In genomic region chr16:709651-710499, GRCh38 we compare ENCODE assay signal across 9 cellular contexts. TPM values are rescaled to one million over a fixed set of nuclear protein-coding genes. Genes with fewer than 3 reads are reported as not detected.
DNase-seq lines count a peak whose midpoint lies in the region; ATAC-seq and TF ChIP-seq lines count a peak whose summit lies in the region.
"Had no signal": no experiment of that assay in that cellular context is flagged by ENCODE, and none has a peak within 500 bp of the region (broad histone marks: within the 10 kb centered on the region; RNA-seq: fewer than 3 reads in every experiment).

No MANE protein-coding gene starts in this region.

- peak overlapping the region; percentile 17; the same call in 1 of the 2 replicates for H3K4me2 ChIP-seq in HCT116 (ENCODE audit: low read length)

- H3K27ac ChIP-seq in HCT116 (ENCODE audit: low read depth, low read length): no peak overlapping the region
- H3K27ac ChIP-seq: psoas muscle had no signal

- 0 out of 6 replicates have a peak, but pooled peaks of 1 of the 3 experiments have one; percentile 11 for TF ChIP-seq CTCF in HCT116 (IDR thresholded peaks at IDR 0.05 in 2 of 3, conservative IDR thresholded peaks at IDR 0.05 in 1 of 3; ENCODE audit: borderline replicate concordance in 1 of 3, insufficient read depth in 1 of 3, low read depth in 2 of 3, low read length in 2 of 3)

- CTCF ChIA-PET in HCT116 (lab: Charles Lee): interaction anchor here (1.5 kb wide), 1 partner anchor 18 kb away, joined by 3 read pairs; no protein-coding TSS in a partner anchor

- H3K79me2 ChIP-seq in HCT116 (ENCODE audit: insufficient read depth, low read length): peaks cover 2% of the 10 kb centered on the region

- H3K4me3 Mint-ChIP-seq in natural killer cell treated with Interleukin-12 subunit alpha and Interleukin-12 subunit beta and Interleukin-15 and Interleukin-18, amount 100 ng/mL, for 72 hours: no peak overlapping the region

- no peak overlapping the region for H3K27ac Mint-ChIP-seq in natural killer cell treated with Interleukin-12 subunit alpha and Interleukin-12 subunit beta and Interleukin-15 and Interleukin-18, amount 100 ng/mL, for 72 hours

- no peaks in the 10 kb centered on the region for H3K9me2 ChIP-seq in HCT116 (ENCODE audit: insufficient read depth)

- POLR2A ChIA-PET in HCT116 (lab: Charles Lee): no interaction called here

- H3K27me3 ChIP-seq in HCT116 (ENCODE audit: insufficient read depth, low read length): no peaks in the 10 kb centered on the region
- peaks cover 65% of the 10 kb centered on the region for H3K27me3 ChIP-seq in NT2/D1 (ENCODE audit: insufficient read depth, insufficient read length)

- intact Hi-C loops in HCT116 (cut with micrococcal nuclease): loop anchor here (5.0 kb wide), 2 partner anchors 167 to 347 kb away; no protein-coding TSS in a partner anchor

- H3K9me3 Mint-ChIP-seq in natural killer cell treated with Interleukin-12 subunit alpha and Interleukin-12 subunit beta and Interleukin-15 and Interleukin-18, amount 100 ng/mL, for 72 hours: no peaks in the 10 kb centered on the region

- H3K4me3 ChIP-seq in HCT116 (replicated peaks in 1 of 2; ENCODE audit: low read depth in 1 of 2, low read length in 2 of 2) (no peak overlapping the region), NT2/D1 (ENCODE audit: insufficient read length, low read depth) (no peak overlapping the region)
- H3K4me3 ChIP-seq: psoas muscle had no signal

- H3K4me1 Mint-ChIP-seq in natural killer cell treated with Interleukin-12 subunit alpha and Interleukin-12 subunit beta and Interleukin-15 and Interleukin-18, amount 100 ng/mL, for 72 hours (ENCODE audit: low read depth in 2 of 2): peaks cover 0 to 3% of the 10 kb centered on the region in 2 donors

- no peak overlapping the region for H2AFZ ChIP-seq in HCT116 (ENCODE audit: low read depth, low read length, poor library complexity, severe bottlenecking)

- H3K27me3 Mint-ChIP-seq in natural killer cell treated with Interleukin-12 subunit alpha and Interleukin-12 subunit beta and Interleukin-15 and Interleukin-18, amount 100 ng/mL, for 72 hours: peaks cover 0 to 11% of the 10 kb centered on the region in 2 donors

- ATAC-seq in HCT116: no peak
- ATAC-seq in GM19324 (IDR thresholded peaks at IDR 0.05; ENCODE audit: low FRiP score, unreplicated experiment): no peak
- ATAC-seq in natural killer cell treated with Interleukin-12 subunit alpha and Interleukin-12 subunit beta and Interleukin-15 and Interleukin-18, amount 100 ng/mL, for 72 hours: no peak
- no peak for ATAC-seq in GM18517 (IDR thresholded peaks at IDR 0.05; ENCODE audit: unreplicated experiment)

- H3K36me3 ChIP-seq in HCT116 (ENCODE audit: control insufficient read depth in 1 of 2, insufficient read depth in 2 of 2, low read length in 2 of 2) (no peaks in the 10 kb centered on the region), NT2/D1 (ENCODE audit: insufficient read depth, insufficient read length, low read length) (no peaks in the 10 kb centered on the region)

- TF ChIP-seq POLR2A in HCT116 (IDR thresholded peaks at IDR 0.05; ENCODE audit: borderline replicate concordance, extremely low read depth, insufficient read depth, insufficient read length): no peak

- RAD21 ChIA-PET in HCT116 (lab: Charles Lee; ENCODE audit: low non-redundant PET in 1 of 2, low total read pairs in 2 of 2, uncharacterized antibody in 2 of 2, unreplicated experiment in 2 of 2): no interaction called here

- no TSS peak for BruUV-seq in HCT116 (replicated peaks; lab: Mats Ljungman, UMichigan)

- TF ChIP-seq RAD21 in HCT116 (IDR thresholded peaks at IDR 0.05; ENCODE audit: low read depth): no peak

- DNase-seq in A172 (ENCODE audit: low spot score): peak; percentile 92
- DNase-seq in HCT116 (ENCODE audit: low read depth, low spot score): no peak
- peak; percentile 80 for DNase-seq in NT2/D1 (ENCODE audit: low read depth, low spot score)
- peak; percentile 49 for DNase-seq in fibroblast of the conjunctiva (ENCODE audit: low read depth)
- DNase-seq in activated naive CD4-positive, alpha-beta T cell (lab: John Stamatoyannopoulos, UW): no peak
- no peak for DNase-seq in natural killer cell treated with Interleukin-12 subunit alpha and Interleukin-12 subunit beta and Interleukin-15 and Interleukin-18, amount 100 ng/mL, for 72 hours (ENCODE audit: low spot score)
- DNase-seq: psoas muscle had no signal

- H3K4me1 ChIP-seq in HCT116 (ENCODE audit: control insufficient read depth in 1 of 2, insufficient read depth in 2 of 2, low read length in 2 of 2) (peaks cover 17 to 54% of the 10 kb centered on the region in 2 experiments), NT2/D1 (ENCODE audit: insufficient read depth, insufficient read length) (peaks cover 36% of the 10 kb centered on the region)
- H3K4me1 ChIP-seq: psoas muscle had no signal

- H3K9me3 ChIP-seq in HCT116 (ENCODE audit: control insufficient read depth in 1 of 2, insufficient read depth in 1 of 2, low read depth in 1 of 2, low read length in 2 of 2) (no peaks in the 10 kb centered on the region), NT2/D1 (ENCODE audit: insufficient read depth, low read length) (no peaks in the 10 kb centered on the region)
- H3K9me3 ChIP-seq: psoas muscle had no signal

- no peaks in the 10 kb centered on the region for H4K20me1 ChIP-seq in HCT116 (ENCODE audit: insufficient read depth)

- no peak overlapping the region for H3K9ac ChIP-seq in HCT116 (ENCODE audit: low read length)
- peak overlapping the region; percentile 67 for H3K9ac ChIP-seq in NT2/D1 (ENCODE audit: insufficient read length, low read depth)

- no peaks in the 10 kb centered on the region for H3K36me3 Mint-ChIP-seq in natural killer cell treated with Interleukin-12 subunit alpha and Interleukin-12 subunit beta and Interleukin-15 and Interleukin-18, amount 100 ng/mL, for 72 hours

TF ChIP-seq in HCT116, 20 proteins besides CTCF, POLR2A, EP300 and RAD21:
- TF ChIP-seq EZH2phosphoT487 (IDR thresholded peaks at IDR 0.05; ENCODE audit: borderline replicate concordance): no peak
- TF ChIP-seq YY1 (IDR thresholded peaks at IDR 0.05; ENCODE audit: extremely low read depth, insufficient replicate concordance, low read depth, low read length): no peak
- TF ChIP-seq, protein P1, sequence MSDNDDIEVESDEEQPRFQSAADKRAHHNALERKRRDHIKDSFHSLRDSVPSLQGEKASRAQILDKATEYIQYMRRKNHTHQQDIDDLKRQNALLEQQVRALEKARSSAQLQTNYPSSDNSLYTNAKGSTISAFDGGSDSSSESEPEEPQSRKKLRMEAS (IDR thresholded peaks at IDR 0.05): no peak
- no peak for TF ChIP-seq ZFX (IDR thresholded peaks at IDR 0.05)
- TF ChIP-seq SRF (IDR thresholded peaks at IDR 0.05; ENCODE audit: low read depth): no peak

RNA-seq across cellular contexts. Expression of gene FBXL16, which starts 4.3 kb away (rescaled TPM):
- 9.9 and 10.0 TPM in 2 replicates for total RNA-seq in A172 (2014; rRNA removed; shearing (Covaris generic))
- total RNA-seq in HCT116 (2021; ENCODE audit: unreplicated experiment): 49.7 TPM
- 32.0 and 36.7 TPM in 2 replicates for polyA plus RNA-seq in HCT116 (2012)
- under 1 TPM in 1 of 2 donors, not detected in 1; 0.26 TPM for total RNA-seq in natural killer cell treated with Interleukin-12 subunit alpha and Interleukin-12 subunit beta and Interleukin-15 and Interleukin-18, amount 100 ng/mL, for 72 hours

RNA-seq across cellular contexts. Expression of gene METRN, which starts 5.0 kb away (rescaled TPM):
- 71.9 and 87.2 TPM in 2 replicates for total RNA-seq in A172 (2014; rRNA removed; shearing (Covaris generic))
- total RNA-seq in HCT116 (2021; ENCODE audit: unreplicated experiment): 193 TPM
- 121 and 125 TPM in 2 replicates for polyA plus RNA-seq in HCT116 (2012)
- 10 to 100 TPM; 21.0 to 34.9 TPM for total RNA-seq in natural killer cell treated with Interleukin-12 subunit alpha and Interleukin-12 subunit beta and Interleukin-15 and Interleukin-18, amount 100 ng/mL, for 72 hours

RNA-seq across cellular contexts. Expression of gene ANTKMT, which starts 11.1 kb away (rescaled TPM):
- total RNA-seq in A172 (2014; rRNA removed; shearing (Covaris generic)): 83.8 and 94.2 TPM in 2 replicates
- total RNA-seq in HCT116 (2021; ENCODE audit: unreplicated experiment): 65.4 TPM
- polyA plus RNA-seq in HCT116 (2012): 27.5 and 33.3 TPM in 2 replicates
- 10 to 100 TPM; 29.1 to 37.9 TPM for total RNA-seq in natural killer cell treated with Interleukin-12 subunit alpha and Interleukin-12 subunit beta and Interleukin-15 and Interleukin-18, amount 100 ng/mL, for 72 hours

RNA-seq across cellular contexts. Expression of gene CCDC78, which starts 16.4 kb away (rescaled TPM):
- total RNA-seq in A172 (2014; rRNA removed; shearing (Covaris generic)): 2.1 and 4.0 TPM in 2 replicates
- total RNA-seq in HCT116 (2021; ENCODE audit: unreplicated experiment): 22.9 TPM
- 6.8 and 7.7 TPM in 2 replicates for polyA plus RNA-seq in HCT116 (2012)
- total RNA-seq in natural killer cell treated with Interleukin-12 subunit alpha and Interleukin-12 subunit beta and Interleukin-15 and Interleukin-18, amount 100 ng/mL, for 72 hours: 1 to 10 TPM; 3.1 to 6.4 TPM

RNA-seq across cellular contexts. Expression of gene HAGHL, which starts 17.0 kb away (rescaled TPM):
- total RNA-seq in A172 (2014; rRNA removed; shearing (Covaris generic)): 15.0 and 25.3 TPM in 2 replicates
- total RNA-seq in HCT116 (2021; ENCODE audit: unreplicated experiment): 74.8 TPM
- 56.8 and 61.7 TPM in 2 replicates for polyA plus RNA-seq in HCT116 (2012)
- 10 to 100 TPM in 1 of 2 donors, 1 to 10 TPM in 1; 5.4 to 15.3 TPM for total RNA-seq in natural killer cell treated with Interleukin-12 subunit alpha and Interleukin-12 subunit beta and Interleukin-15 and Interleukin-18, amount 100 ng/mL, for 72 hours

Comparison
In these comparisons a context has a peak if more than half of its experiments do, and no peak if none do; other contexts are left out.
1. DNase-seq: peak in A172 (single experiment), NT2/D1 (single experiment) and fibroblast of the conjunctiva (single experiment); none in HCT116 (single experiment), activated naive CD4-positive, alpha-beta T cell (0 of 4) and natural killer cell treated with Interleukin-12 subunit alpha and Interleukin-12 subunit beta and Interleukin-15 and Interleukin-18, amount 100 ng/mL, for 72 hours (single experiment).